28 cellular contexts compared by ENCODE assay signal in genomic region chr1:52070704-52071103, GRCh38.
"Had no signal": no experiment of that assay in that cellular context is flagged by ENCODE, and none has a peak within 500 bp of the region (broad histone marks: within the 10 kb centered on the region; RNA-seq: fewer than 3 reads in every experiment).

No MANE protein-coding gene starts in this region.

- H3K27me3 ChIP-seq: heart right ventricle, hepatocyte, left lung, neural progenitor cell, ovary, right atrium auricular region, right lobe of liver, tibial nerve, upper lobe of left lung, vagina had no signal

- H3K9me3 Mint-ChIP-seq: natural killer cell; neural progenitor cell; stimulated activated memory B cell treated with anti-CD40 and anti-IgM and Interleukin-4, amounts not matched to agents 10 μg/mL and 1 μg/mL and 100 μg/mL, for 72 hours; stimulated activated naive CD8-positive, alpha-beta T cell treated with anti-CD3 and anti-CD28 coated beads, Interleukin-15, amount 100 ng/mL, for 72 hours had no signal

- H3K36me3 ChIP-seq: ovary had no signal

- H3K4me1 ChIP-seq: left lung, lower lobe of right lung, neural progenitor cell, right atrium auricular region, right lobe of liver had no signal

- H3K4me3 Mint-ChIP-seq: natural killer cell; nephron progenitor cell; neural progenitor cell; stimulated activated memory B cell treated with anti-CD40 and anti-IgM and Interleukin-4, amounts not matched to agents 10 μg/mL and 1 μg/mL and 100 μg/mL, for 72 hours; stimulated activated naive CD8-positive, alpha-beta T cell treated with anti-CD3 and anti-CD28 coated beads, Interleukin-15, amount 100 ng/mL, for 72 hours had no signal

- H3K27ac Mint-ChIP-seq: natural killer cell; neural progenitor cell; stimulated activated memory B cell treated with anti-CD40 and anti-IgM and Interleukin-4, amounts not matched to agents 10 μg/mL and 1 μg/mL and 100 μg/mL, for 72 hours had no signal

- H3K27ac ChIP-seq: heart right ventricle, hepatocyte, left lung, lower lobe of right lung, neural progenitor cell, ovary, right atrium auricular region, right lobe of liver, tibial nerve, upper lobe of left lung, vagina had no signal

- DNase-seq: heart right ventricle; kidney; left colon; left lung; lower lobe of right lung; mammary epithelial cell; mesenchymal stem cell; mucosa of descending colon; natural killer cell; nephron progenitor cell; ovary; posterior cingulate gyrus; right lobe of liver; stimulated activated CD4-positive, alpha-beta T cell treated with anti-CD3 and anti-CD28 coated beads, Interleukin-1b, Interleukin-23, amount 100 ng/mL, for 48 hours; stimulated activated CD4-positive, alpha-beta T cell treated with anti-CD3 and anti-CD28 coated beads, Interleukin-2, amount 100 ng/mL, for 48 hours; stimulated activated CD4-positive, alpha-beta T cell treated with anti-CD3 and anti-CD28 coated beads, Interleukin-4, amount 100 ng/mL, for 4 hours; stimulated activated CD8-positive, alpha-beta memory T cell treated with anti-CD3 and anti-CD28 coated beads, Interleukin-4, amount 100 ng/mL, for 48 hours; stimulated activated naive CD4-positive, alpha-beta T cell treated with Interleukin-2 at 50 U/mL for 16 hours; stimulated activated naive CD8-positive, alpha-beta T cell treated with anti-CD3 and anti-CD28 coated beads, Interleukin-15, amount 100 ng/mL, for 72 hours; substantia nigra; upper lobe of left lung had no signal

- ATAC-seq: heart right ventricle; left lung; lower lobe of right lung; natural killer cell; right lobe of liver; stimulated activated memory B cell treated with anti-CD40 and anti-IgM and Interleukin-4, amounts not matched to agents 10 μg/mL and 1 μg/mL and 100 μg/mL, for 72 hours; stimulated activated naive CD8-positive, alpha-beta T cell treated with anti-CD3 and anti-CD28 coated beads, Interleukin-15, amount 100 ng/mL, for 72 hours had no signal

- FAIRE-seq: kidney had no signal

- H3K9me3 ChIP-seq: heart right ventricle, left lung, lower lobe of right lung, mucosa of descending colon, ovary, right atrium auricular region, right lobe of liver, tibial nerve, upper lobe of left lung, vagina had no signal

- H3K4me3 ChIP-seq: heart right ventricle, hepatocyte, left lung, lower lobe of right lung, mucosa of descending colon, neural progenitor cell, ovary, right atrium auricular region, right lobe of liver, smooth muscle cell, tibial nerve, upper lobe of left lung, vagina had no signal

- H3K4me1 Mint-ChIP-seq: nephron progenitor cell, neural progenitor cell had no signal

- H3K27me3 Mint-ChIP-seq: stimulated activated memory B cell treated with anti-CD40 and anti-IgM and Interleukin-4, amounts not matched to agents 10 μg/mL and 1 μg/mL and 100 μg/mL, for 72 hours; stimulated activated naive CD8-positive, alpha-beta T cell treated with anti-CD3 and anti-CD28 coated beads, Interleukin-15, amount 100 ng/mL, for 72 hours had no signal
